ENCODE assay signal across 8 cellular contexts in the genomic region with DNA sequence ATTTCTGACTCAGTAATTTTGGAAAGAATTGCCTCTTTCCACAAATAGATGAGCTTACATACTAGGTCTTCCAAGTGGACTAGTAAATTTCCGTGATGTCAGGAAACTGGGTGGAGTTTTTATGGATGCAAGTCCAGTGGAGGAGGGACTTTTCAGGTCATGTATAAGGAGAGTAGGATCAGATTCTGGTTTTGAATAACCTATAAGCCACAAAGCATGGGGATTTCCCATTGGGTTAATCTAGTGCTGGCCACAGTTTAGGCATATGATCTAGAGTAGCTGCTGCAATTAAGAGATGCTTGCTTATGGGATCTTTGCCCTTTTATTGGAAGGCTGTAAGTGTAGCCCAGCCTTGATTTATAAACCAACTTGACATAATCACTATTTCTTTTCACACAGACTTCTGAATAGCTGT. TPM values are rescaled to one million over a fixed set of nuclear protein-coding genes. Genes with fewer than 3 reads are reported as not detected.
DNase-seq lines count a peak whose midpoint lies in the region; ATAC-seq and TF ChIP-seq lines count a peak whose summit lies in the region.

No MANE protein-coding gene starts in this region.

- no peaks in the 10 kb centered on the region; the same call in 1 of the 2 replicates for H3K36me3 ChIP-seq in MM.1S (replicated peaks; ENCODE audit: insufficient read depth, low read length)
- H3K36me3 ChIP-seq in esophagus squamous epithelium, result no peaks in the 10 kb centered on the region
- no peaks in the 10 kb centered on the region for H3K36me3 ChIP-seq in CD8-positive, alpha-beta T cell (ENCODE audit: insufficient read depth, low read length)

- CTCF ChIA-PET in CD8-positive, alpha-beta T cell (lab: Charles Lee), result no interaction called here

- H3K9me3 Mint-ChIP-seq in CD8-positive, alpha-beta T cell, result no peaks in the 10 kb centered on the region

- no peak for DNase-seq in activated CD4-positive, CD25-positive, alpha-beta regulatory T cell treated with anti-CD3 and anti-CD28 coated beads, Interleukin-2, amount 50 U/mL, for 72 hours
- DNase-seq in HCEC 1CT (peak; percentile 81), MM.1S (peak; percentile 55), esophagus squamous epithelium (lab: John Stamatoyannopoulos, UW) (no peak), retinal pigment epithelial cell (ENCODE audit: low read depth) (peak; percentile 52), SK-N-DZ (ENCODE audit: low spot score) (no peak)
- DNase-seq in CD8-positive, alpha-beta T cell, result no peak

- H3K9me3 ChIP-seq in MM.1S (replicated peaks; ENCODE audit: insufficient read depth, low read length) (no peaks in the 10 kb centered on the region), esophagus squamous epithelium (no peaks in the 10 kb centered on the region)
- H3K9me3 ChIP-seq in CD8-positive, alpha-beta T cell (ENCODE audit: low read length), result no peaks in the 10 kb centered on the region

- no peaks in the 10 kb centered on the region for H3F3A ChIP-seq in MM.1S (ENCODE audit: insufficient read depth, low read length)

- intact Hi-C loops in esophagus squamous epithelium (cut with DNase I), result no loop called here
- intact Hi-C loops in CD8-positive, alpha-beta T cell (cut with DNase I, micrococcal nuclease), result no loop called here

- no peak for TF ChIP-seq POLR2A in esophagus squamous epithelium (IDR thresholded peaks at IDR 0.05)

- peaks cover 9% of the 10 kb centered on the region for H3K36me3 Mint-ChIP-seq in CD8-positive, alpha-beta T cell

- H3K4me1 Mint-ChIP-seq in CD8-positive, alpha-beta T cell (ENCODE audit: low read depth), result peaks cover 32% of the 10 kb centered on the region

- H3K27ac Mint-ChIP-seq in CD8-positive, alpha-beta T cell, result no peak overlapping the region

- no peak for TF ChIP-seq CTCF in MM.1S (IDR thresholded peaks at IDR 0.05; ENCODE audit: low read length)
- TF ChIP-seq CTCF in esophagus squamous epithelium (IDR thresholded peaks at IDR 0.05), result no peak
- TF ChIP-seq CTCF in retinal pigment epithelial cell (conservative IDR thresholded peaks at IDR 0.05; ENCODE audit: low read depth, low read length), result no peak
- no peak for TF ChIP-seq CTCF in CD8-positive, alpha-beta T cell (IDR thresholded peaks at IDR 0.05)

- H3K27me3 Mint-ChIP-seq in CD8-positive, alpha-beta T cell (ENCODE audit: low read depth), result no peaks in the 10 kb centered on the region

- POLR2A ChIA-PET in CD8-positive, alpha-beta T cell (lab: Charles Lee), result no interaction called here

- H3K4me1 ChIP-seq in MM.1S (ENCODE audit: low read length) (peaks cover 29% of the 10 kb centered on the region), esophagus squamous epithelium (peaks cover 3 to 63% (median 23%) of the 10 kb centered on the region in 3 donors)
- H3K4me1 ChIP-seq in CD8-positive, alpha-beta T cell (ENCODE audit: insufficient read depth, low read length), result peaks cover 2% of the 10 kb centered on the region

- WGBS in esophagus squamous epithelium, 2 donors, result 13 to 29% methylated on average over 1 of the region's 1 CpG

- no peak overlapping the region for H3K4me3 ChIP-seq in MM.1S (ENCODE audit: low read length)
- H3K4me3 ChIP-seq in esophagus squamous epithelium, result no peak overlapping the region
- no peak overlapping the region for H3K4me3 ChIP-seq in retinal pigment epithelial cell (ENCODE audit: low read length)
- H3K4me3 ChIP-seq in CD8-positive, alpha-beta T cell (ENCODE audit: low read depth, low read length), result no peak overlapping the region

- no peak overlapping the region for H3K4me3 Mint-ChIP-seq in CD8-positive, alpha-beta T cell

- H3K27me3 ChIP-seq in MM.1S (replicated peaks; ENCODE audit: insufficient read depth, low read length) (no peaks in the 10 kb centered on the region), esophagus squamous epithelium (no peaks in the 10 kb centered on the region)
- no peaks in the 10 kb centered on the region for H3K27me3 ChIP-seq in CD8-positive, alpha-beta T cell (ENCODE audit: insufficient read depth, low read length)

- H3K4me2 ChIP-seq in MM.1S (ENCODE audit: low read depth, low read length), result no peak overlapping the region

- H4K20me1 ChIP-seq in MM.1S (ENCODE audit: insufficient read depth, low read length), result peaks cover 4% of the 10 kb centered on the region; the same call in 1 of the 2 replicates

- H3K9me2 ChIP-seq in MM.1S (replicated peaks; ENCODE audit: insufficient read depth, low read length), result no peaks in the 10 kb centered on the region

- peak; percentile 65 to 93 for ATAC-seq in activated CD4-positive, CD25-positive, alpha-beta regulatory T cell treated with anti-CD3 and anti-CD28 coated beads, Interleukin-2, amount 50 U/mL, for 24 hours
- no peak for ATAC-seq in CD8-positive, alpha-beta T cell

- H3K79me2 ChIP-seq in MM.1S (ENCODE audit: low read length), result peaks cover 97% of the 10 kb centered on the region

- no peak overlapping the region for H3K9ac ChIP-seq in MM.1S (ENCODE audit: low read length)

- no peak overlapping the region for H3K27ac ChIP-seq in MM.1S (ENCODE audit: low read length)
- H3K27ac ChIP-seq in esophagus squamous epithelium, result peak overlapping the region in 3 of 4 donors; percentile 20 to 74 (median 48)
- no peak overlapping the region for H3K27ac ChIP-seq in CD8-positive, alpha-beta T cell (ENCODE audit: low read depth, low read length)

- no peak overlapping the region for H2AFZ ChIP-seq in MM.1S (ENCODE audit: low read length)

RNA-seq across cellular contexts. Expression of a gene that starts 33.8 kb away (rescaled TPM):
- total RNA-seq in esophagus squamous epithelium, result 10 to 100 TPM; 15.6 to 53.2 (median 28.0) TPM
- 20.5 and 21.1 TPM in 2 replicates for polyA plus RNA-seq in SK-N-DZ (2014; cell fraction: cytosol; rRNA removed)
- polyA plus RNA-seq in SK-N-DZ (2014; cell fraction: nucleus; rRNA removed), result 25.2 and 27.7 TPM in 2 replicates
- 10 to 100 TPM; 27.0 to 28.6 TPM for total RNA-seq in CD8-positive, alpha-beta T cell

RNA-seq across cellular contexts. Expression of a gene that starts 54.8 kb away (rescaled TPM):
- 10 to 100 TPM; 19.3 to 80.7 (median 39.1) TPM for total RNA-seq in esophagus squamous epithelium
- polyA plus RNA-seq in SK-N-DZ (2014; cell fraction: cytosol; rRNA removed), result 10.4 and 14.5 TPM in 2 replicates
- polyA plus RNA-seq in SK-N-DZ (2014; cell fraction: nucleus; rRNA removed), result 6.9 and 7.6 TPM in 2 replicates
- not detected for total RNA-seq in CD8-positive, alpha-beta T cell

Comparison
In these comparisons a context has a peak if more than half of its experiments do, and no peak if none do; other contexts are left out.
1. DNase-seq: peak in HCEC 1CT (single experiment), MM.1S (single experiment) and retinal pigment epithelial cell (single experiment); none in activated CD4-positive, CD25-positive, alpha-beta regulatory T cell treated with anti-CD3 and anti-CD28 coated beads, Interleukin-2, amount 50 U/mL, for 72 hours (single experiment), esophagus squamous epithelium (single experiment), SK-N-DZ (single experiment) and CD8-positive, alpha-beta T cell (0 of 7).
2. H3K27ac ChIP-seq: peak in esophagus squamous epithelium (3 of 4); none in MM.1S (single experiment) and CD8-positive, alpha-beta T cell (single experiment).
3. RNA of a gene that starts 54.8 kb away (total RNA-seq): 19.3 to 80.7 TPM in esophagus squamous epithelium; not detected in CD8-positive, alpha-beta T cell; every median in the first group is over 10 times any median in the second.